ENCODE assay signal across 16 cellular contexts in genomic region chr11:78690588-78690987, GRCh38.
DNase-seq lines count a peak whose midpoint lies in the region; ATAC-seq and TF ChIP-seq lines count a peak whose summit lies in the region.
"Had no signal": no experiment of that assay in that cellular context is flagged by ENCODE, and none has a peak within 500 bp of the region (broad histone marks: within the 10 kb centered on the region; RNA-seq: fewer than 3 reads in every experiment).

No MANE protein-coding gene starts in this region.

- H3K27ac ChIP-seq in RWPE2 (ENCODE audit: poor library complexity, severe bottlenecking): no peak overlapping the region
- no peak overlapping the region for H3K27ac ChIP-seq in sigmoid colon
- H3K27ac ChIP-seq: A549 had no signal

- peaks cover 32% of the 10 kb centered on the region for H3K27me3 Mint-ChIP-seq in activated T-cell treated with anti-CD3 and anti-CD28 coated beads, Interleukin-2, amount 50 U/mL, for 24 hours

- H3K9me3 Mint-ChIP-seq in activated T-cell treated with anti-CD3 and anti-CD28 coated beads, Interleukin-2, amount 50 U/mL, for 24 hours: no peaks in the 10 kb centered on the region

- H3K4me1 ChIP-seq in RWPE2 (ENCODE audit: insufficient read depth, poor library complexity, severe bottlenecking): peaks cover 6% of the 10 kb centered on the region
- H3K4me1 ChIP-seq in sigmoid colon: no peaks in the 10 kb centered on the region
- H3K4me1 ChIP-seq: A549 had no signal

- WGBS in sigmoid colon, 2 donors: 88 to 89% methylated on average over 1 of the region's 1 CpG

- no peak overlapping the region for H3K4me3 Mint-ChIP-seq in activated T-cell treated with anti-CD3 and anti-CD28 coated beads, Interleukin-2, amount 50 U/mL, for 24 hours

- intact Hi-C loops in sigmoid colon (cut with DNase I): no loop called here

- H3K9me3 ChIP-seq in RWPE2 (ENCODE audit: severe bottlenecking) (no peaks in the 10 kb centered on the region), sigmoid colon (no peaks in the 10 kb centered on the region)
- H3K9me3 ChIP-seq: A549 had no signal

- H3K4me3 ChIP-seq in RWPE2 (ENCODE audit: severe bottlenecking) (no peak overlapping the region), foreskin fibroblast (ENCODE audit: low read depth in 1 of 2, low read length in 2 of 2) (no peak overlapping the region), sigmoid colon (no peak overlapping the region)
- H3K4me3 ChIP-seq: A549 had no signal

- TF ChIP-seq CTCF in RWPE2 (IDR thresholded peaks at IDR 0.05; ENCODE audit: poor library complexity, severe bottlenecking) (no peak), foreskin fibroblast (IDR thresholded peaks at IDR 0.05; ENCODE audit: low read depth, low read length) (no peak), GM10248 (IDR thresholded peaks at IDR 0.05; ENCODE audit: control extremely low read depth, extremely low read depth, low read depth, missing control alignments) (no peak), sigmoid colon (IDR thresholded peaks at IDR 0.05) (no peak)

- TF ChIP-seq EP300 in sigmoid colon (IDR thresholded peaks at IDR 0.05): no peak

- no peaks in the 10 kb centered on the region for H3K36me3 Mint-ChIP-seq in activated T-cell treated with anti-CD3 and anti-CD28 coated beads, Interleukin-2, amount 50 U/mL, for 24 hours (ENCODE audit: low read depth)

- no peaks in the 10 kb centered on the region for H3K27me3 ChIP-seq in RWPE2 (ENCODE audit: insufficient read depth, poor library complexity, severe bottlenecking)
- no peaks in the 10 kb centered on the region for H3K27me3 ChIP-seq in sigmoid colon

- CTCF ChIA-PET in GM10248 (lab: Yijun Ruan, JAX): interaction anchor here (1.0 to 1.9 kb wide), 2 partner anchors 10 to 43 kb away, joined by 3 to 7 read pairs; no protein-coding TSS in a partner anchor

- H3K27ac Mint-ChIP-seq in activated T-cell treated with anti-CD3 and anti-CD28 coated beads, Interleukin-2, amount 50 U/mL, for 24 hours: no peak overlapping the region

- TF ChIP-seq POLR2A in sigmoid colon (IDR thresholded peaks at IDR 0.05): no peak

- H3K36me3 ChIP-seq in RWPE2 (ENCODE audit: low read depth): no peaks in the 10 kb centered on the region
- no peaks in the 10 kb centered on the region for H3K36me3 ChIP-seq in sigmoid colon

- H3K4me1 Mint-ChIP-seq in activated T-cell treated with anti-CD3 and anti-CD28 coated beads, Interleukin-2, amount 50 U/mL, for 24 hours (ENCODE audit: low read depth): no peaks in the 10 kb centered on the region

- POLR2A ChIA-PET in GM10248 (lab: Yijun Ruan, JAX): no interaction called here

- peak; percentile 8 for DNase-seq in A172 (ENCODE audit: low spot score)
- DNase-seq in ELR (ENCODE audit: low read depth): peak; percentile 32
- DNase-seq in RWPE2 (ENCODE audit: low spot score): no peak
- DNase-seq in foreskin fibroblast: peak; percentile 13 to 45
- no peak for DNase-seq in activated T-cell treated with anti-CD3 and anti-CD28 coated beads, Interleukin-2, amount 50 U/mL, for 24 hours
- DNase-seq in NK-92 treated with Interleukin-12 subunit alpha and Interleukin-12 subunit beta, amount 100 ng/mL, for 24 hours (lab: John Stamatoyannopoulos, UW): no peak
- DNase-seq in GM10248 (ENCODE audit: extremely low spot score): no peak
- DNase-seq in sigmoid colon: no peak
- DNase-seq: C1 segment of cervical spinal cord, NCI-H1048, NCI-H1694, NCI-H510A treated with DMSO at 0.1 percent for 48 hours, SHP77 had no signal

- peak; percentile 80 for ATAC-seq in RWPE2 (ENCODE audit: low read depth)
- ATAC-seq: A549, HCT116, Panc1 had no signal

Comparison
In these comparisons a context has a peak if more than half of its experiments do, and no peak if none do; other contexts are left out.
1. DNase-seq: peak in A172 (single experiment), ELR (single experiment) and foreskin fibroblast (2 of 2); none in RWPE2 (single experiment), activated T-cell treated with anti-CD3 and anti-CD28 coated beads, Interleukin-2, amount 50 U/mL, for 24 hours (single experiment), NK-92 treated with Interleukin-12 subunit alpha and Interleukin-12 subunit beta, amount 100 ng/mL, for 24 hours (single experiment), GM10248 (single experiment) and sigmoid colon (single experiment).